Comparison of ENCODE assay signal across 23 cellular contexts in genomic region chr16:87841608-87842208, GRCh38. TPM values are rescaled to one million over a fixed set of nuclear protein-coding genes. Genes with fewer than 3 reads are reported as not detected.
DNase-seq lines count a peak whose midpoint lies in the region; ATAC-seq, FAIRE-seq and TF ChIP-seq lines count a peak whose summit lies in the region.
"Had no signal": no experiment of that assay in that cellular context is flagged by ENCODE, and none has a peak within 500 bp of the region (broad histone marks: within the 10 kb centered on the region; RNA-seq: fewer than 3 reads in every experiment).

No MANE protein-coding gene starts in this region.

- H3K27me3 ChIP-seq in K562 (ENCODE audit: control insufficient read depth in 2 of 2, insufficient read depth in 2 of 2, low read length in 2 of 2) (no peaks in the 10 kb centered on the region), osteoblast (ENCODE audit: insufficient read depth, low read length) (no peaks in the 10 kb centered on the region)
- H3K27me3 ChIP-seq: brain microvascular endothelial cell, left lung had no signal

- H3K4me3 ChIP-seq in K562 (no peak overlapping the region), osteoblast (ENCODE audit: insufficient read depth, low read length) (no peak overlapping the region)
- H3K4me3 ChIP-seq: left lung had no signal

- TF ChIP-seq POLR2A in K562 (conservative IDR thresholded peaks at IDR 0.05) = no peak

- TF ChIP-seq EP300 in K562 (IDR thresholded peaks at IDR 0.05; ENCODE audit: low read length) = no peak

- peaks cover 96% of the 10 kb centered on the region; the same call in 2 of the 3 replicates for H3K36me3 ChIP-seq in K562 (ENCODE audit: control insufficient read depth, insufficient read depth, low read length)
- peaks cover 74% of the 10 kb centered on the region for H3K36me3 ChIP-seq in osteoblast (ENCODE audit: insufficient read depth, low read length)

- H3K4me2 ChIP-seq in K562 (ENCODE audit: insufficient read depth, low read length) (no peak overlapping the region), osteoblast (ENCODE audit: insufficient read depth, low read length) (no peak overlapping the region)

- DNase-seq in activated naive CD4-positive, alpha-beta T cell treated with anti-CD3 and anti-CD28 coated beads for 36 hours = no peak
- DNase-seq in activated naive CD4-positive, alpha-beta T cell treated with anti-CD3 and anti-CD28 coated beads, Interleukin-2, amount 50 U/mL, for 72 hours (ENCODE audit: low spot score in 2 of 2) = no peak
- DNase-seq in HFFc6 (no peak), K562 (ENCODE audit: extremely low read depth in 1 of 4, low spot score in 3 of 4) (no peak), osteoblast (ENCODE audit: insufficient read length, low spot score, missing footprints) (no peak), posterior vena cava (ENCODE audit: low spot score) (no peak), DMS 273 (lab: John Stamatoyannopoulos, UW; ENCODE audit: unreplicated experiment) (no peak), SIG-M5 (lab: John Stamatoyannopoulos, UW) (no peak)
- DNase-seq: ACHN; activated CD4-positive, alpha-beta T cell treated with anti-CD3 and anti-CD28 coated beads for 36 hours; brain microvascular endothelial cell; effector CD8-positive, alpha-beta T cell; erythroblast; hippocampal formation; left lung; MV-4-11; NCI-H524; T-helper 1 cell had no signal

- peaks cover 48% of the 10 kb centered on the region for H3K36me3 Mint-ChIP-seq in activated naive CD4-positive, alpha-beta T cell treated with anti-CD3 and anti-CD28 coated beads for 36 hours (ENCODE audit: low read depth)
- peaks cover 5 to 13% of the 10 kb centered on the region in 2 donors for H3K36me3 Mint-ChIP-seq in activated naive CD4-positive, alpha-beta T cell treated with anti-CD3 and anti-CD28 coated beads, Interleukin-2, amount 50 U/mL, for 72 hours
- no peaks in the 10 kb centered on the region for H3K36me3 Mint-ChIP-seq in HFFc6 (ENCODE audit: low read depth)

- peak overlapping the region; percentile 63 for H3K27ac Mint-ChIP-seq in activated naive CD4-positive, alpha-beta T cell treated with anti-CD3 and anti-CD28 coated beads for 36 hours
- H3K27ac Mint-ChIP-seq in activated naive CD4-positive, alpha-beta T cell treated with anti-CD3 and anti-CD28 coated beads, Interleukin-2, amount 50 U/mL, for 72 hours = peak overlapping the region in 1 of 2 donors; percentile 62
- H3K27ac Mint-ChIP-seq in HFFc6 = 0 out of 2 replicates have a peak overlapping the region, but pooled peaks have one; percentile 16
- H3K27ac Mint-ChIP-seq: mesothelial cell of epicardium had no signal

- peaks cover 8% of the 10 kb centered on the region for H3K9me1 ChIP-seq in K562 (ENCODE audit: control insufficient read depth, insufficient read depth, low read length)

- CTCF ChIA-PET in activated naive CD4-positive, alpha-beta T cell treated with anti-CD3 and anti-CD28 coated beads for 36 hours (lab: Charles Lee) = interaction anchor here (1.0 kb wide), 1 partner anchor 63 kb away, joined by 4 read pairs; no protein-coding TSS in a partner anchor
- CTCF ChIA-PET in K562 (lab: Yijun Ruan, JAX; ENCODE audit: low intra/inter-chr PET ratio) = no interaction called here

- H3K4me1 ChIP-seq in K562 (replicated peaks in 1 of 2; ENCODE audit: control insufficient read depth in 2 of 2, insufficient read depth in 2 of 2, low read length in 2 of 2) = peaks cover 0 to 45% of the 10 kb centered on the region in 2 experiments; a peak in 2 of 5 replicates
- H3K4me1 ChIP-seq in osteoblast (ENCODE audit: insufficient read depth, low read length) = peaks cover 12% of the 10 kb centered on the region
- H3K4me1 ChIP-seq: left lung had no signal

- 0 out of 4 replicates have a peak overlapping the region, but pooled peaks of 1 of the 2 experiments have one; percentile 28 for H3K9ac ChIP-seq in K562 (ENCODE audit: insufficient read depth in 1 of 2, low read depth in 2 of 2, low read length in 2 of 2)

- H3K79me2 ChIP-seq in K562 (ENCODE audit: control insufficient read depth, insufficient read depth, low read length) (peaks cover 43% of the 10 kb centered on the region), osteoblast (ENCODE audit: insufficient read depth, low read length) (peaks cover 64% of the 10 kb centered on the region)

- H3K4me1 Mint-ChIP-seq in activated naive CD4-positive, alpha-beta T cell treated with anti-CD3 and anti-CD28 coated beads for 36 hours (ENCODE audit: low read depth) = peaks cover 17% of the 10 kb centered on the region
- H3K4me1 Mint-ChIP-seq in HFFc6 (ENCODE audit: low read depth) = peaks cover 9% of the 10 kb centered on the region

- FAIRE-seq in K562 (lab: Jason Lieb, UNC) = no peak
- FAIRE-seq: frontal cortex, GM19239 had no signal

- H3K27ac ChIP-seq in K562 (ENCODE audit: extremely low read depth, low read depth, low read length) (no peak overlapping the region), osteoblast (ENCODE audit: low read depth, low read length) (peak overlapping the region; percentile 58)
- H3K27ac ChIP-seq: brain microvascular endothelial cell, C4-2B, left lung had no signal

- H4K20me1 ChIP-seq in K562 (replicated peaks; ENCODE audit: control insufficient read depth, insufficient read depth, low read length) (peaks cover 69% of the 10 kb centered on the region), osteoblast (ENCODE audit: insufficient read depth, low read length) (peaks cover 50% of the 10 kb centered on the region)

- ATAC-seq in activated naive CD4-positive, alpha-beta T cell treated with anti-CD3 and anti-CD28 coated beads, Interleukin-2, amount 50 U/mL, for 72 hours = no peak
- ATAC-seq in K562 = no peak
- ATAC-seq: activated CD4-positive, alpha-beta T cell treated with anti-CD3 and anti-CD28 coated beads for 36 hours; left lung had no signal

- no peaks in the 10 kb centered on the region for H3K9me3 ChIP-seq in K562 (replicated peaks; ENCODE audit: control insufficient read depth, insufficient read depth, low read depth, low read length)
- no peaks in the 10 kb centered on the region for H3K9me3 ChIP-seq in osteoblast (ENCODE audit: low read depth, low read length)
- H3K9me3 ChIP-seq: left lung had no signal

- intact Hi-C loops in activated naive CD4-positive, alpha-beta T cell treated with anti-CD3 and anti-CD28 coated beads for 36 hours (cut with micrococcal nuclease) = no loop called here
- intact Hi-C loops in K562 (cut with micrococcal nuclease) = no loop called here
- intact Hi-C loops in posterior vena cava (cut with DNase I) = loop anchor here in 1 of 2 donors (5.0 kb wide), 1 partner anchor 36 kb away; no protein-coding TSS in a partner anchor

- TF ChIP-seq CTCF in HFFc6 (IDR thresholded peaks at IDR 0.05) (no peak), K562 (IDR thresholded peaks at IDR 0.05 in 2 of 3, conservative IDR thresholded peaks at IDR 0.05 in 1 of 3; ENCODE audit: insufficient read depth in 2 of 3, low read depth in 1 of 3, low read length in 3 of 3) (no peak), osteoblast (IDR thresholded peaks at IDR 0.05; ENCODE audit: extremely low read depth, low read depth, low read length) (no peak)

- WGBS in K562 (ENCODE audit: insufficient coverage, low coverage, missing lambda C conversion rate) = 97% methylated on average over 17 of the region's 17 CpGs

- H2AFZ ChIP-seq in K562 (ENCODE audit: low read depth, low read length) (no peak overlapping the region), osteoblast (ENCODE audit: low read length) (no peak overlapping the region)

- POLR2A ChIA-PET in K562 (lab: Yijun Ruan, JAX) = interaction anchor here (0.5 to 1.7 kb wide), 2 partner anchors 10 to 657 kb away, joined by 3 to 6 read pairs; no protein-coding TSS in a partner anchor

- in situ Hi-C loops in K562 (cut with MboI) = no loop called here

- TF ChIP-seq RAD21 in K562 (CRISPR knock-in tag; conservative IDR thresholded peaks at IDR 0.05 in 1 of 2, IDR thresholded peaks at IDR 0.05 in 1 of 2) = no peak

- H3K4me3 Mint-ChIP-seq in activated naive CD4-positive, alpha-beta T cell treated with anti-CD3 and anti-CD28 coated beads for 36 hours = no peak overlapping the region
- H3K4me3 Mint-ChIP-seq in HFFc6 = no peak overlapping the region
- H3K4me3 Mint-ChIP-seq: activated CD4-positive, alpha-beta T cell treated with anti-CD3 and anti-CD28 coated beads for 36 hours; mesothelial cell of epicardium had no signal

- BruUV-seq in K562 (replicated peaks; lab: Mats Ljungman, UMichigan) = no TSS peak

- H3K27me3 Mint-ChIP-seq in activated naive CD4-positive, alpha-beta T cell treated with anti-CD3 and anti-CD28 coated beads for 36 hours (ENCODE audit: low read depth) = no peaks in the 10 kb centered on the region
- H3K27me3 Mint-ChIP-seq in HFFc6 (ENCODE audit: insufficient read depth) = peaks cover 6% of the 10 kb centered on the region
- H3K27me3 Mint-ChIP-seq: activated CD4-positive, alpha-beta T cell treated with anti-CD3 and anti-CD28 coated beads for 36 hours; naive thymus-derived CD8-positive, alpha-beta T cell had no signal

- H3K9me3 Mint-ChIP-seq in activated naive CD4-positive, alpha-beta T cell treated with anti-CD3 and anti-CD28 coated beads for 36 hours = no peaks in the 10 kb centered on the region
- H3K9me3 Mint-ChIP-seq in activated naive CD4-positive, alpha-beta T cell treated with anti-CD3 and anti-CD28 coated beads, Interleukin-2, amount 50 U/mL, for 72 hours = no peaks in the 10 kb centered on the region
- no peaks in the 10 kb centered on the region for H3K9me3 Mint-ChIP-seq in HFFc6
- H3K9me3 Mint-ChIP-seq: mesothelial cell of epicardium; naive thymus-derived CD8-positive, alpha-beta T cell had no signal

RNA-seq across cellular contexts. Expression of gene SLC7A5, which starts 27.6 kb away (rescaled TPM):
- total RNA-seq in activated naive CD4-positive, alpha-beta T cell treated with anti-CD3 and anti-CD28 coated beads for 36 hours = 100 to 1,000 TPM; 343 to 346 TPM
- total RNA-seq in activated naive CD4-positive, alpha-beta T cell treated with anti-CD3 and anti-CD28 coated beads, Interleukin-2, amount 50 U/mL, for 72 hours = 100 to 1,000 TPM; 112 to 197 TPM
- total RNA-seq in HFFc6 (2021; fragmentation: NEBNext Ultra II Directional; extraction: Animal tissue kit (Norgen Biotek cat#: 25700)) = 100 to 1,000 TPM; 112 to 133 (median 124) TPM
- 56.8 and 152 TPM in 2 replicates for total RNA-seq in K562 (2011; cell fraction: chromatin; rRNA removed; ENCODE audit: low replicate concordance)
- total RNA-seq in K562 (2011; cell fraction: nucleolus; rRNA removed) = 157 and 188 TPM in 2 replicates
- 147 and 156 TPM in 2 replicates for total RNA-seq in K562 (2011; cell fraction: nucleoplasm; rRNA removed)
- total RNA-seq in K562 (2014; rRNA removed) (60.8 and 75.7 TPM in 2 replicates), K562 (2014; rRNA removed; fragmentation: Illumina TruSeq; extraction: Trizol) (16.9 and 18.6 TPM in 2 replicates), K562 (2015; rRNA removed; fragmentation: Illumina TruSeq; extraction: Trizol) (18.2 and 21.2 TPM in 2 replicates), K562 (2021) (187 and 220 TPM in 2 replicates), osteoblast (60.4 and 90.8 TPM in 2 replicates), posterior vena cava (10 to 100 TPM; 13.6 to 17.7 TPM)
- polyA plus RNA-seq in K562 (2011; rRNA removed) (14.2 and 19.4 TPM in 2 replicates), K562 (2014; fragmentation: Illumina TruSeq; extraction: Trizol) (97.4 and 161 TPM in 2 replicates), K562 (2014; fragmentation: Nextera tagmentation; extraction: Ambion mirVana) (1 to 10 TPM; 1.9 to 4.9 TPM), K562 (2014; rRNA removed) (78.0 and 83.8 TPM in 2 replicates)
- polyA plus RNA-seq in K562 (2011; cell fraction: cytosol; rRNA removed) = 25.5 and 34.2 TPM in 2 replicates
- polyA plus RNA-seq in K562 (2011; cell fraction: nucleus; rRNA removed) = 35.3 and 43.3 TPM in 2 replicates
- polyA plus RNA-seq in K562 (2012) = 65.7 and 239 TPM in 2 replicates
- 11.7 and 15.5 TPM in 2 replicates for polyA minus RNA-seq in K562 (2011; rRNA and poly(A)+ RNA removed)
- 39.4 and 72.3 TPM in 2 replicates for polyA minus RNA-seq in K562 (2011; cell fraction: cytosol; rRNA and poly(A)+ RNA removed)
- 18.2 and 21.2 TPM in 2 replicates for polyA minus RNA-seq in K562 (2011; cell fraction: nucleus; rRNA and poly(A)+ RNA removed)
